29 cellular contexts compared by ENCODE assay signal in the genomic region with DNA sequence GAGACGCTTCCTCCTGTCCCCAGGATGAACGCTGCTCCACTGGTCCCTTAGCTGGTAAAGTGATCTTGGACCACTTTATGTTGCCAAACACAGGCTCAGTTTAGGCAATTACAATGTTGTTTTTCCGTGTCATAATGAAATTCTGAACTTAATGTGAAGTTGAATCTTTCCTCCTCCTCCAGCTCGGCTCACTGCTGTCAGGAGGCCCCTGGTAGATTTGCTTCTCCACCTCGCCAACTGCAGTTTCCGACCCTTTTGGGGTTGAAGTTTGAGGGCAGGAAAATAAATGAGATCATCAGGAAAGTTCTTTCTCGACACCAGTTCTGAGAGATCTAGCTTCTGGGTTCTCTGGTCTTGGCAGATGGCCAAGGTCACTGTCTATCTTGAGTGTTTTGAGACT. TPM values are rescaled to one million over a fixed set of nuclear protein-coding genes. Genes with fewer than 3 reads are reported as not detected.
DNase-seq lines count a peak whose midpoint lies in the region; ATAC-seq and TF ChIP-seq lines count a peak whose summit lies in the region.
"Had no signal": no experiment of that assay in that cellular context is flagged by ENCODE, and none has a peak within 500 bp of the region (broad histone marks: within the 10 kb centered on the region; RNA-seq: fewer than 3 reads in every experiment).

No MANE protein-coding gene starts in this region.

- TF ChIP-seq CTCF in heart left ventricle (IDR thresholded peaks at IDR 0.05) (no peak), MM.1S (IDR thresholded peaks at IDR 0.05; ENCODE audit: low read length) (no peak)

- H3K27me3 ChIP-seq in heart left ventricle (no peaks in the 10 kb centered on the region), MM.1S (replicated peaks; ENCODE audit: insufficient read depth, low read length) (no peaks in the 10 kb centered on the region)
- H3K27me3 ChIP-seq: breast epithelium, colonic mucosa, MG63, testis had no signal

- ATAC-seq in heart left ventricle: no peak
- ATAC-seq in Right ventricle myocardium superior (ENCODE audit: poor library complexity): no peak
- peak; percentile 60 for ATAC-seq in activated T-helper 17 cell treated with anti-CD3 and anti-CD28 coated beads, Interleukin-2, amount 50 U/mL, for 72 hours (replicated peaks)
- ATAC-seq in stimulated activated naive CD8-positive, alpha-beta T cell treated with anti-CD3 and anti-CD28 coated beads, Interleukin-15, Interleukin-2, amounts not matched to agents 100 U/mL and 50 U/mL, for 24 hours: peak; percentile 43
- ATAC-seq: effector memory CD8-positive, alpha-beta T cell; esophagus mucosa had no signal

- H3K4me3 ChIP-seq in heart left ventricle: no peak overlapping the region
- no peak overlapping the region for H3K4me3 ChIP-seq in MM.1S (ENCODE audit: low read length)
- H3K4me3 ChIP-seq: breast epithelium, colonic mucosa, MG63, testis had no signal

- TF ChIP-seq POLR2A in heart left ventricle (IDR thresholded peaks at IDR 0.05): no peak

- 57 to 76% (median 66%) methylated on average over 7 of the region's 7 CpGs for WGBS in heart left ventricle, 4 donors

- H3K27ac Mint-ChIP-seq in activated T-helper 17 cell treated with anti-CD3 and anti-CD28 coated beads, Interleukin-2, amount 50 U/mL, for 72 hours: peak overlapping the region; percentile 1
- H3K27ac Mint-ChIP-seq: stimulated activated memory B cell treated with anti-CD40 and anti-IgM and Interleukin-4, amounts not matched to agents 10 μg/mL and 1 μg/mL and 100 μg/mL, for 72 hours had no signal

- H3K9ac ChIP-seq in MM.1S (ENCODE audit: low read length): no peak overlapping the region

- peak overlapping the region; percentile 29; the same call in 1 of the 2 replicates for H3K4me2 ChIP-seq in MM.1S (ENCODE audit: low read depth, low read length)

- no peaks in the 10 kb centered on the region for H3K36me3 Mint-ChIP-seq in activated T-helper 17 cell treated with anti-CD3 and anti-CD28 coated beads, Interleukin-2, amount 50 U/mL, for 72 hours (ENCODE audit: low read depth)
- H3K36me3 Mint-ChIP-seq: CD4-positive, alpha-beta memory T cell; immature natural killer cell; naive B cell; stimulated activated memory B cell treated with anti-CD40 and anti-IgM and Interleukin-4, amounts not matched to agents 10 μg/mL and 1 μg/mL and 100 μg/mL, for 72 hours had no signal

- intact Hi-C loops in heart left ventricle (cut with DNase I) (loop anchor here in 2 of 10 donors (5.0 to 10.0 kb wide), 2 partner anchors 60 to 63 kb away; no protein-coding TSS in a partner anchor), Right ventricle myocardium superior (cut with DNase I) (no loop called here)

- H3K9me3 ChIP-seq in heart left ventricle (no peaks in the 10 kb centered on the region), MM.1S (replicated peaks; ENCODE audit: insufficient read depth, low read length) (no peaks in the 10 kb centered on the region)
- H3K9me3 ChIP-seq: breast epithelium, colonic mucosa, MG63, testis had no signal

- no peaks in the 10 kb centered on the region for H3K79me2 ChIP-seq in MM.1S (ENCODE audit: low read length)

- H3K4me1 ChIP-seq in heart left ventricle (peaks cover 0 to 46% (median 26%) of the 10 kb centered on the region in 12 donors), MM.1S (ENCODE audit: low read length) (peaks cover 26% of the 10 kb centered on the region)
- H3K4me1 ChIP-seq: colonic mucosa had no signal

- H3K9me3 Mint-ChIP-seq in activated T-helper 17 cell treated with anti-CD3 and anti-CD28 coated beads, Interleukin-2, amount 50 U/mL, for 72 hours: no peaks in the 10 kb centered on the region
- H3K9me3 Mint-ChIP-seq: CD4-positive, alpha-beta memory T cell; effector memory CD8-positive, alpha-beta T cell; immature natural killer cell; stimulated activated memory B cell treated with anti-CD40 and anti-IgM and Interleukin-4, amounts not matched to agents 10 μg/mL and 1 μg/mL and 100 μg/mL, for 72 hours had no signal

- no peaks in the 10 kb centered on the region for H4K20me1 ChIP-seq in MM.1S (ENCODE audit: insufficient read depth, low read length)

- H3F3A ChIP-seq in MM.1S (ENCODE audit: insufficient read depth, low read length): peaks cover 7% of the 10 kb centered on the region; the same call in 1 of the 2 replicates

- H3K27ac ChIP-seq in heart left ventricle (peak overlapping the region in 8 of 12 donors; percentile 0 to 76 (median 65)), MM.1S (ENCODE audit: low read length) (no peak overlapping the region)
- H3K27ac ChIP-seq: colonic mucosa, testis, WERI-Rb-1 had no signal

- no peak overlapping the region for H2AFZ ChIP-seq in MM.1S (ENCODE audit: low read length)

- no peaks in the 10 kb centered on the region for H3K36me3 ChIP-seq in heart left ventricle
- no peaks in the 10 kb centered on the region for H3K36me3 ChIP-seq in MM.1S (replicated peaks; ENCODE audit: insufficient read depth, low read length)
- H3K36me3 ChIP-seq: breast epithelium, colonic mucosa, MG63, WERI-Rb-1 had no signal

- DNase-seq in heart left ventricle (peak in 1 of 5 donors; percentile 41), Right ventricle myocardium superior (no peak), MM.1S (no peak), A172 (ENCODE audit: low spot score) (no peak), NCI-H524 treated with DMSO at 0.1 percent for 48 hours (lab: John Stamatoyannopoulos, UW) (no peak)
- DNase-seq in stimulated activated naive CD8-positive, alpha-beta T cell treated with anti-CD3 and anti-CD28 coated beads, Interleukin-15, Interleukin-2, amounts not matched to agents 100 U/mL and 50 U/mL, for 24 hours: peak; percentile 17
- DNase-seq: amniotic stem cell; CD4-positive, alpha-beta memory T cell; colonic mucosa; DMS 273 treated with DMSO at 0.1 percent for 48 hours; effector memory CD8-positive, alpha-beta T cell; foreskin melanocyte; GOT3; hippocampal formation; immature natural killer cell; MG63; naive B cell; NCI-H1417; NCI-H2081 treated with DMSO at 0.1 percent for 48 hours; NCI-H345; NCI-H82; occipital lobe; testis; WERI-Rb-1 had no signal

- H3K9me2 ChIP-seq in MM.1S (replicated peaks; ENCODE audit: insufficient read depth, low read length): no peaks in the 10 kb centered on the region

- peak overlapping the region; percentile 38 for H3K4me3 Mint-ChIP-seq in activated T-helper 17 cell treated with anti-CD3 and anti-CD28 coated beads, Interleukin-2, amount 50 U/mL, for 72 hours
- H3K4me3 Mint-ChIP-seq: effector memory CD8-positive, alpha-beta T cell; immature natural killer cell; stimulated activated memory B cell treated with anti-CD40 and anti-IgM and Interleukin-4, amounts not matched to agents 10 μg/mL and 1 μg/mL and 100 μg/mL, for 72 hours had no signal

- H3K4me1 Mint-ChIP-seq in activated T-helper 17 cell treated with anti-CD3 and anti-CD28 coated beads, Interleukin-2, amount 50 U/mL, for 72 hours: peaks cover 20% of the 10 kb centered on the region

- peaks cover 5% of the 10 kb centered on the region for H3K27me3 Mint-ChIP-seq in activated T-helper 17 cell treated with anti-CD3 and anti-CD28 coated beads, Interleukin-2, amount 50 U/mL, for 72 hours

RNA-seq across cellular contexts. Expression of gene CFAP161, which starts 27.8 kb away (rescaled TPM):
- total RNA-seq in heart left ventricle (1 to 10 TPM in 3 of 9 donors, under 1 TPM in 5, not detected in 1; 0.22 to 2.0 (median 0.81) TPM), Right ventricle myocardium superior (0.30 TPM)
- under 1 TPM in 1 of 2 donors, not detected in 1; 0.30 TPM for polyA plus RNA-seq in heart left ventricle
- total RNA-seq in activated T-helper 17 cell treated with anti-CD3 and anti-CD28 coated beads, Interleukin-2, amount 50 U/mL, for 72 hours: under 1 TPM in 1 of 2 donors, not detected in 1; 0.15 TPM
- total RNA-seq in A172 (2014; rRNA removed; shearing (Covaris generic)): not detected in 2 replicates
- total RNA-seq: CD4-positive, alpha-beta memory T cell; OCI-LY7 had no signal
- polyA plus RNA-seq: CD4-positive, alpha-beta memory T cell had no signal

RNA-seq across cellular contexts. Expression of gene IL16, which starts 34.8 kb away (rescaled TPM):
- total RNA-seq in heart left ventricle: 10 to 100 TPM in 2 of 9 donors, 1 to 10 TPM in 7; 1.2 to 21.6 (median 3.9) TPM
- polyA plus RNA-seq in heart left ventricle: 1 to 10 TPM; 2.5 to 2.8 TPM
- 2.7 TPM for total RNA-seq in Right ventricle myocardium superior
- total RNA-seq in activated T-helper 17 cell treated with anti-CD3 and anti-CD28 coated beads, Interleukin-2, amount 50 U/mL, for 72 hours: 10 to 100 TPM; 58.0 to 95.0 TPM
- total RNA-seq in A172 (2014; rRNA removed; shearing (Covaris generic)): 0.02 TPM in 1 of 2 replicates, not detected in the other

Comparison
In these comparisons a context has a peak if more than half of its experiments do, and no peak if none do; other contexts are left out.
1. ATAC-seq: peak in activated T-helper 17 cell treated with anti-CD3 and anti-CD28 coated beads, Interleukin-2, amount 50 U/mL, for 72 hours (single experiment) and stimulated activated naive CD8-positive, alpha-beta T cell treated with anti-CD3 and anti-CD28 coated beads, Interleukin-15, Interleukin-2, amounts not matched to agents 100 U/mL and 50 U/mL, for 24 hours (single experiment); none in heart left ventricle (0 of 4) and Right ventricle myocardium superior (single experiment).